19 cellular contexts compared by ENCODE assay signal in genomic region chr20:12788936-12789335, GRCh38.
A peak's percentile ranks its signal among the peaks of the same experiment; 100 is the strongest.
DNase-seq lines count a peak whose midpoint lies in the region; TF ChIP-seq lines count a peak whose summit lies in the region.
"Had no signal": no experiment of that assay in that cellular context is flagged by ENCODE, and none has a peak within 500 bp of the region (broad histone marks: within the 10 kb centered on the region; RNA-seq: fewer than 3 reads in every experiment).

No MANE protein-coding gene starts in this region.

- no peak overlapping the region for H3K4me3 Mint-ChIP-seq in nephron
- H3K4me3 Mint-ChIP-seq: CD4-positive, alpha-beta memory T cell had no signal

- no peak overlapping the region for H3K27ac ChIP-seq in MM.1S (ENCODE audit: low read length)
- H3K27ac ChIP-seq: A549 had no signal

- H3K4me3 ChIP-seq in MM.1S (ENCODE audit: low read length): no peak overlapping the region
- H3K4me3 ChIP-seq: A549, HAP-1 had no signal

- DNase-seq in Ammon's horn (ENCODE audit: low spot score): peak; percentile 10
- DNase-seq in inferior parietal cortex (ENCODE audit: extremely low spot score): peak; percentile 13
- DNase-seq in MM.1S: no peak
- no peak for DNase-seq in activated CD8-positive, alpha-beta memory T cell treated with anti-CD3 and anti-CD28 coated beads, Interleukin-2, amount 50 U/mL, for 48 hours
- DNase-seq in GM13977 (ENCODE audit: low spot score): no peak
- DNase-seq: 8988T; ACHN; AML-193; C1 segment of cervical spinal cord; Calu3; CD4-positive, alpha-beta memory T cell; COR-L47; DMS53; DMS79 treated with DMSO at 0.1 percent for 48 hours; GF-D8; GOT3 had no signal

- no peaks in the 10 kb centered on the region for H3K9me3 ChIP-seq in MM.1S (replicated peaks; ENCODE audit: insufficient read depth, low read length)
- H3K9me3 ChIP-seq: A549, HAP-1 had no signal

- H3K4me2 ChIP-seq in MM.1S (ENCODE audit: low read depth, low read length): no peak overlapping the region
- H3K4me2 ChIP-seq: A549 had no signal

- H3F3A ChIP-seq in MM.1S (ENCODE audit: insufficient read depth, low read length): no peaks in the 10 kb centered on the region

- H3K4me1 ChIP-seq in MM.1S (ENCODE audit: low read length): no peaks in the 10 kb centered on the region
- H3K4me1 ChIP-seq: A549, HAP-1 had no signal

- in situ Hi-C loops in GM13977 (cut with MboI; ENCODE audit: low pct_unique_long_range_greater_than_20kb, low sequenced_read_pairs, unreplicated experiment): no loop called here

- no peaks in the 10 kb centered on the region for H3K9me2 ChIP-seq in MM.1S (replicated peaks; ENCODE audit: insufficient read depth, low read length)

- H3K4me1 Mint-ChIP-seq in nephron: peaks cover 38% of the 10 kb centered on the region
- H3K4me1 Mint-ChIP-seq: CD4-positive, alpha-beta memory T cell had no signal

- H3K27ac Mint-ChIP-seq in nephron: peak overlapping the region; percentile 8 to 81 (median 59)
- H3K27ac Mint-ChIP-seq: CD4-positive, alpha-beta memory T cell had no signal

- H3K27me3 ChIP-seq in MM.1S (replicated peaks; ENCODE audit: insufficient read depth, low read length): no peaks in the 10 kb centered on the region

- no peaks in the 10 kb centered on the region for H3K9me3 Mint-ChIP-seq in nephron

- TF ChIP-seq CTCF in nephron (IDR thresholded peaks at IDR 0.05; ENCODE audit: unreplicated experiment in 3 of 3) (no peak), MM.1S (IDR thresholded peaks at IDR 0.05; ENCODE audit: low read length) (no peak), GM13977 (IDR thresholded peaks at IDR 0.05; ENCODE audit: extremely low read depth, insufficient read depth, missing control alignments) (no peak)

- H3K9ac ChIP-seq in MM.1S (ENCODE audit: low read length): no peak overlapping the region

- no peaks in the 10 kb centered on the region for H3K36me3 Mint-ChIP-seq in nephron (ENCODE audit: low read depth)
- H3K36me3 Mint-ChIP-seq: CD4-positive, alpha-beta memory T cell had no signal

- no peaks in the 10 kb centered on the region for H4K20me1 ChIP-seq in MM.1S (ENCODE audit: insufficient read depth, low read length)

- no peaks in the 10 kb centered on the region for H3K79me2 ChIP-seq in MM.1S (ENCODE audit: low read length)

- H3K36me3 ChIP-seq in MM.1S (replicated peaks; ENCODE audit: insufficient read depth, low read length): no peaks in the 10 kb centered on the region
- H3K36me3 ChIP-seq: HAP-1 had no signal

- no peak overlapping the region for H2AFZ ChIP-seq in MM.1S (ENCODE audit: low read length)

- H3K27me3 Mint-ChIP-seq in nephron (ENCODE audit: low read depth): no peaks in the 10 kb centered on the region
- H3K27me3 Mint-ChIP-seq: CD4-positive, alpha-beta memory T cell had no signal

Comparison
In these comparisons a context has a peak if more than half of its experiments do, and no peak if none do; other contexts are left out.
1. DNase-seq: peak in Ammon's horn (single experiment) and inferior parietal cortex (single experiment); none in MM.1S (single experiment), activated CD8-positive, alpha-beta memory T cell treated with anti-CD3 and anti-CD28 coated beads, Interleukin-2, amount 50 U/mL, for 48 hours (single experiment) and GM13977 (single experiment).